9 cellular contexts compared by ENCODE assay signal in the genomic region with DNA sequence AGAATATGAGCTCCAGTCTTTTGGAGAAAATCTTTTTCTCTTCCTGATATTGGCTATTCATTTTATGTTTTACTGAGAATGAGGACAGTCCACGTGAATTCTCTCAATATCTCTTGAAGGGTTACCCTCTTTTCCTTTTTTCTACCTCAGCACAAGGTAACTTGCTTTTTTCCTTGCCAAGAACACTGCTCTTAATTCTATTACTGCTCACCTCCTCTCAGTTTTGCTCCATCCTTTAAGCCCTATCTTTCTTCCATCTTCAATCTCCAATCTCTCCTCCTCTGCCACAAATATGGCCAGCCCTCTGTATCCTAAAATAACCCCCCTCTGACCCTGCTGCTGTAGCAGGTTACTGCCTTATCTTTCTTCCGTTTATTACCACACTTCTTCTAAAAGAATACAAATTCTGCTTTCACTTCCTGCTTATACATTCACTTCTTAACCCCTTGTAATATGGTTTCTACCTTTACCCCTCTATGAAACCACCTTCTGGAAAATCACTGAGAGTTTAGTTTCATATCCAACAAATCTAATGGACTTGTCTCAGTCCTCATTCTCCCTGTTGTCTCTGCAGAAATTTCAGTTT.
DNase-seq lines count a peak whose midpoint lies in the region; ATAC-seq and TF ChIP-seq lines count a peak whose summit lies in the region.
"Had no signal": no experiment of that assay in that cellular context is flagged by ENCODE, and none has a peak within 500 bp of the region (broad histone marks: within the 10 kb centered on the region; RNA-seq: fewer than 3 reads in every experiment).

No MANE protein-coding gene starts in this region.

- H3K79me2 ChIP-seq in GM23248 (ENCODE audit: insufficient read depth) (no peaks in the 10 kb centered on the region), MM.1S (ENCODE audit: low read length) (no peaks in the 10 kb centered on the region)

- H3K27me3 ChIP-seq in GM23248 (replicated peaks; ENCODE audit: insufficient read depth) = no peaks in the 10 kb centered on the region
- peaks cover 18% of the 10 kb centered on the region for H3K27me3 ChIP-seq in MM.1S (replicated peaks; ENCODE audit: insufficient read depth, low read length)
- no peaks in the 10 kb centered on the region for H3K27me3 ChIP-seq in foreskin keratinocyte

- H2AFZ ChIP-seq in GM23248 (peak overlapping the region; percentile 54; the same call in 1 of the 2 replicates), MM.1S (ENCODE audit: low read length) (no peak overlapping the region)

- H3F3A ChIP-seq in GM23248 (ENCODE audit: insufficient read depth) (peaks cover 38% of the 10 kb centered on the region), MM.1S (ENCODE audit: insufficient read depth, low read length) (peaks cover 15% of the 10 kb centered on the region)

- no peak overlapping the region for H3K4me3 ChIP-seq in GM23248
- no peak overlapping the region for H3K4me3 ChIP-seq in MM.1S (ENCODE audit: low read length)

- ATAC-seq in GM18511 (IDR thresholded peaks at IDR 0.05; ENCODE audit: unreplicated experiment) (peak; percentile 46), foreskin keratinocyte (no peak)

- no peak for TF ChIP-seq CTCF in MM.1S (IDR thresholded peaks at IDR 0.05; ENCODE audit: low read length)
- TF ChIP-seq CTCF in foreskin keratinocyte (conservative IDR thresholded peaks at IDR 0.05) = no peak

- no peak overlapping the region for H3K27ac ChIP-seq in GM23248
- H3K27ac ChIP-seq in MM.1S (ENCODE audit: low read length) = no peak overlapping the region
- H3K27ac ChIP-seq in foreskin keratinocyte = peak overlapping the region; percentile 99

- H4K20me1 ChIP-seq in GM23248 (ENCODE audit: insufficient read depth) = no peaks in the 10 kb centered on the region
- H4K20me1 ChIP-seq in MM.1S (ENCODE audit: insufficient read depth, low read length) = no peaks in the 10 kb centered on the region

- WGBS in GM23248 (ENCODE audit: low coverage in 1 of 2, low lambda C conversion rate in 2 of 2, missing lambda C conversion rate in 2 of 2), 2 experiments = 53 to 66% methylated on average over 2 of the region's 2 CpGs

- peaks cover 66% of the 10 kb centered on the region for H3K4me1 ChIP-seq in GM23248 (ENCODE audit: insufficient read depth)
- peaks cover 24% of the 10 kb centered on the region for H3K4me1 ChIP-seq in MM.1S (ENCODE audit: low read length)
- H3K4me1 ChIP-seq in foreskin keratinocyte = peaks cover 36% of the 10 kb centered on the region

- H3K4me2 ChIP-seq in GM23248 (ENCODE audit: unreplicated experiment) (no peak overlapping the region), MM.1S (ENCODE audit: low read depth, low read length) (peak overlapping the region; percentile 15)

- in situ Hi-C loops in GM23248 (cut with MboI) = no loop called here

- DNase-seq in GM23248 (no peak), MM.1S (peak; percentile 26), foreskin keratinocyte (no peak), A172 (ENCODE audit: low spot score) (no peak), mucosa of gallbladder (ENCODE audit: low spot score) (no peak), ecto neural progenitor cell (ENCODE audit: low spot score) (no peak), COR-L47 (lab: John Stamatoyannopoulos, UW) (no peak)
- DNase-seq: NCI-H82 had no signal

- H3K9me2 ChIP-seq in GM23248 (ENCODE audit: insufficient read depth) (no peaks in the 10 kb centered on the region), MM.1S (replicated peaks; ENCODE audit: insufficient read depth, low read length) (no peaks in the 10 kb centered on the region)

- H3K9ac ChIP-seq in GM23248 (no peak overlapping the region), MM.1S (ENCODE audit: low read length) (no peak overlapping the region)

- H3K9me3 ChIP-seq in GM23248 (ENCODE audit: low read depth) = no peaks in the 10 kb centered on the region
- no peaks in the 10 kb centered on the region for H3K9me3 ChIP-seq in MM.1S (replicated peaks; ENCODE audit: insufficient read depth, low read length)

- H3K36me3 ChIP-seq in GM23248 (ENCODE audit: low read depth) = no peaks in the 10 kb centered on the region
- H3K36me3 ChIP-seq in MM.1S (replicated peaks; ENCODE audit: insufficient read depth, low read length) = no peaks in the 10 kb centered on the region
